ENCODE assay signal across 15 cellular contexts in the genomic region with DNA sequence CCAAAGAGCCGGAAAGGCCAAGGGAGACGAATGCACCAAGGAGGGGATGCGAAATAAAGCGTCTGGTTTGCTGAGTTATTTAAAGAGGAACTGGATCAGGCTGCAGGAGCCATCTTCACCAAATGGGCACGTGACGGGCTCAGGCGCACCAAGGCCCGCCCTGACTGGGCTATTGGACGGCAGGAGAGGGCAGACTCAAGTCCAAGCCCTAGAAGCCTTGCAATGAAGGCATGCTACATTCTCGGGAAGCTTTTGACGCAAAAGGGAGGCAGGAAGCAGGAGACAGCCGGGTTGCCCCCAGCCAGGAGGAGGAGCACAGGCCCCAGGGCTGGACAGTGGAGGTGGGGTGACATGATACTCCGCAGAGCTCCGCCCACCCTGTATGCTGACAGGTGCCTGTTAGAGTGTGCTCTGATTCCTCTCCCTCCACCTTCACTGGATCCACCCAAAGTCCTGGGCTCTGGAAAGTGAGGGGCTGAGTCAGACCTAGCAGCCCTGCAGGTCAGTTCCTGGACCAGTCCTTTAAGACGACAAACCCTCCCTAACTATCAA. TPM values are rescaled to one million over a fixed set of nuclear protein-coding genes. Genes with fewer than 3 reads are reported as not detected.
DNase-seq lines count a peak whose midpoint lies in the region; ATAC-seq and TF ChIP-seq lines count a peak whose summit lies in the region.
"Had no signal": no experiment of that assay in that cellular context is flagged by ENCODE, and none has a peak within 500 bp of the region (broad histone marks: within the 10 kb centered on the region; RNA-seq: fewer than 3 reads in every experiment).

No MANE protein-coding gene starts in this region.

- H3K9me2 ChIP-seq in GM23338 (ENCODE audit: insufficient read depth): no peaks in the 10 kb centered on the region

- no peak overlapping the region for H4K8ac ChIP-seq in mesenchymal stem cell (ENCODE audit: low read length)

- POLR2A ChIA-PET in activated B cell treated with CpG ODN at 0.5 μM for 24 hours (lab: Charles Lee): no interaction called here
- POLR2A ChIA-PET in activated CD8-positive, alpha-beta T cell treated with anti-CD3 and anti-CD28 coated beads for 36 hours (lab: Charles Lee): no interaction called here

- H3K27ac Mint-ChIP-seq in GM23338 (no peak overlapping the region), activated B cell treated with CpG ODN at 0.5 μM for 24 hours (peak overlapping the region; percentile 56)
- peak overlapping the region; percentile 81 for H3K27ac Mint-ChIP-seq in stimulated activated naive B cell treated with anti-CD40 and anti-IgM and Interleukin-4, amounts not matched to agents 10 μg/mL and 1 μg/mL and 100 μg/mL, for 72 hours
- H3K27ac Mint-ChIP-seq in activated CD8-positive, alpha-beta T cell treated with anti-CD3 and anti-CD28 coated beads for 36 hours: no peak overlapping the region
- H3K27ac Mint-ChIP-seq in activated CD8-positive, alpha-beta memory T cell treated with anti-CD3 and anti-CD28 coated beads, Interleukin-2, amount 10 ng/mL, durations not matched to agents 7 days and 5 days: no peak overlapping the region
- H3K27ac Mint-ChIP-seq: CD4-positive, alpha-beta T cell had no signal

- H3K23ac ChIP-seq in mesenchymal stem cell (ENCODE audit: low read length in 2 of 2): no peak overlapping the region

- DNase-seq in GM23338 (ENCODE audit: low spot score) (no peak), activated B cell treated with CpG ODN at 0.5 μM for 24 hours (no peak), mesenchymal stem cell (no peak)
- no peak for DNase-seq in stimulated activated naive B cell treated with anti-CD40 and anti-IgM and Interleukin-4, amounts not matched to agents 10 μg/mL and 1 μg/mL and 100 μg/mL, for 72 hours
- DNase-seq in stimulated activated CD4-positive, alpha-beta T cell treated with anti-CD3 and anti-CD28 coated beads, Interleukin-1b, Interleukin-23, amount 100 ng/mL, for 48 hours: no peak
- DNase-seq in activated CD8-positive, alpha-beta T cell treated with anti-CD3 and anti-CD28 coated beads for 36 hours: no peak
- DNase-seq in activated CD8-positive, alpha-beta memory T cell treated with anti-CD3 and anti-CD28 coated beads, Interleukin-2, amount 10 ng/mL, durations not matched to agents 7 days and 5 days: no peak
- DNase-seq: 8988T; C1 segment of cervical spinal cord; Calu3; CD4-positive, alpha-beta T cell; DMS 273 treated with DMSO at 0.1 percent for 48 hours; GM23248 had no signal

- H2BK5ac ChIP-seq in mesenchymal stem cell (ENCODE audit: low read depth, low read length, poor library complexity, severe bottlenecking): peak overlapping the region; percentile 20

- no peak overlapping the region for H3K4me3 Mint-ChIP-seq in GM23338
- H3K4me3 Mint-ChIP-seq in activated B cell treated with CpG ODN at 0.5 μM for 24 hours: no peak overlapping the region
- no peak overlapping the region for H3K4me3 Mint-ChIP-seq in stimulated activated naive B cell treated with anti-CD40 and anti-IgM and Interleukin-4, amounts not matched to agents 10 μg/mL and 1 μg/mL and 100 μg/mL, for 72 hours
- no peak overlapping the region for H3K4me3 Mint-ChIP-seq in activated CD8-positive, alpha-beta T cell treated with anti-CD3 and anti-CD28 coated beads for 36 hours
- H3K4me3 Mint-ChIP-seq in activated CD8-positive, alpha-beta memory T cell treated with anti-CD3 and anti-CD28 coated beads, Interleukin-2, amount 10 ng/mL, durations not matched to agents 7 days and 5 days: no peak overlapping the region
- H3K4me3 Mint-ChIP-seq: CD4-positive, alpha-beta T cell had no signal

- peak; percentile 56; the same call in 2 of the 3 replicates for ATAC-seq in GM23338
- ATAC-seq in activated B cell treated with CpG ODN at 0.5 μM for 24 hours (ENCODE audit: low read depth): no peak
- no peak for ATAC-seq in stimulated activated naive B cell treated with anti-CD40 and anti-IgM and Interleukin-4, amounts not matched to agents 10 μg/mL and 1 μg/mL and 100 μg/mL, for 72 hours (replicated peaks)
- no peak for ATAC-seq in activated CD8-positive, alpha-beta T cell treated with anti-CD3 and anti-CD28 coated beads for 36 hours
- no peak for ATAC-seq in activated CD8-positive, alpha-beta memory T cell treated with anti-CD3 and anti-CD28 coated beads, Interleukin-2, amount 10 ng/mL, durations not matched to agents 7 days and 5 days
- ATAC-seq: HepG2 had no signal

- WGBS in mesenchymal stem cell: 96% methylated on average over 15 of the region's 15 CpGs

- H4K91ac ChIP-seq in mesenchymal stem cell (ENCODE audit: low read length): no peak overlapping the region

- H3K9me3 Mint-ChIP-seq in GM23338: no peaks in the 10 kb centered on the region
- no peaks in the 10 kb centered on the region for H3K9me3 Mint-ChIP-seq in activated B cell treated with CpG ODN at 0.5 μM for 24 hours
- H3K9me3 Mint-ChIP-seq in stimulated activated naive B cell treated with anti-CD40 and anti-IgM and Interleukin-4, amounts not matched to agents 10 μg/mL and 1 μg/mL and 100 μg/mL, for 72 hours: no peaks in the 10 kb centered on the region
- no peaks in the 10 kb centered on the region for H3K9me3 Mint-ChIP-seq in activated CD8-positive, alpha-beta T cell treated with anti-CD3 and anti-CD28 coated beads for 36 hours
- H3K9me3 Mint-ChIP-seq in activated CD8-positive, alpha-beta memory T cell treated with anti-CD3 and anti-CD28 coated beads, Interleukin-2, amount 10 ng/mL, durations not matched to agents 7 days and 5 days (ENCODE audit: low read depth): no peaks in the 10 kb centered on the region
- H3K9me3 Mint-ChIP-seq: CD4-positive, alpha-beta T cell had no signal

- CTCF ChIA-PET in activated B cell treated with CpG ODN at 0.5 μM for 24 hours (lab: Charles Lee): no interaction called here
- CTCF ChIA-PET in activated CD8-positive, alpha-beta T cell treated with anti-CD3 and anti-CD28 coated beads for 36 hours (lab: Charles Lee): no interaction called here
- CTCF ChIA-PET in activated CD8-positive, alpha-beta memory T cell treated with anti-CD3 and anti-CD28 coated beads, Interleukin-2, amount 10 ng/mL, durations not matched to agents 7 days and 5 days (lab: Charles Lee): no interaction called here

- H3K18ac ChIP-seq in mesenchymal stem cell (ENCODE audit: low read depth in 1 of 2, low read length in 2 of 2): no peak overlapping the region

- H4K20me1 ChIP-seq in GM23338 (replicated peaks; ENCODE audit: insufficient read depth): 0 out of 2 replicates have a peak, but pooled peaks cover 5% of the 10 kb centered on the region

- H2BK15ac ChIP-seq in mesenchymal stem cell (ENCODE audit: low read depth, poor library complexity, severe bottlenecking): no peak overlapping the region

- H3K36me3 Mint-ChIP-seq in GM23338 (ENCODE audit: low read depth): no peaks in the 10 kb centered on the region; the same call in 1 of the 3 replicates
- peaks cover 85% of the 10 kb centered on the region for H3K36me3 Mint-ChIP-seq in activated B cell treated with CpG ODN at 0.5 μM for 24 hours (ENCODE audit: low read depth)
- peaks cover 67 to 83% of the 10 kb centered on the region in 2 donors for H3K36me3 Mint-ChIP-seq in stimulated activated naive B cell treated with anti-CD40 and anti-IgM and Interleukin-4, amounts not matched to agents 10 μg/mL and 1 μg/mL and 100 μg/mL, for 72 hours
- H3K36me3 Mint-ChIP-seq in activated CD8-positive, alpha-beta T cell treated with anti-CD3 and anti-CD28 coated beads for 36 hours (ENCODE audit: low read depth): peaks cover 4% of the 10 kb centered on the region
- no peaks in the 10 kb centered on the region for H3K36me3 Mint-ChIP-seq in activated CD8-positive, alpha-beta memory T cell treated with anti-CD3 and anti-CD28 coated beads, Interleukin-2, amount 10 ng/mL, durations not matched to agents 7 days and 5 days

- H3F3A ChIP-seq in GM23338 (replicated peaks; ENCODE audit: low read depth): no peaks in the 10 kb centered on the region

- intact Hi-C loops in activated B cell treated with CpG ODN at 0.5 μM for 24 hours (cut with micrococcal nuclease): no loop called here
- intact Hi-C loops in activated CD8-positive, alpha-beta T cell treated with anti-CD3 and anti-CD28 coated beads for 36 hours (cut with micrococcal nuclease): no loop called here

- no peak overlapping the region for H3K9ac ChIP-seq in mesenchymal stem cell (ENCODE audit: low read length)
- H3K9ac ChIP-seq: GM23248 had no signal

- H3K9me3 ChIP-seq in mesenchymal stem cell (ENCODE audit: control insufficient read depth, low read length): no peaks in the 10 kb centered on the region
- H3K9me3 ChIP-seq: HAP-1 had no signal

- no peak overlapping the region for H3K4ac ChIP-seq in mesenchymal stem cell (ENCODE audit: low read depth in 1 of 2, low read length in 2 of 2)

- H3K4me3 ChIP-seq in GM23338 (no peak overlapping the region), mesenchymal stem cell (ENCODE audit: insufficient read depth in 1 of 2, low read depth in 1 of 2, low read length in 2 of 2) (no peak overlapping the region)
- H3K4me3 ChIP-seq: GM23248, HAP-1 had no signal

- no peak overlapping the region for H2AK5ac ChIP-seq in mesenchymal stem cell (ENCODE audit: low read length, severe bottlenecking)

- no peak overlapping the region for H3K14ac ChIP-seq in mesenchymal stem cell (ENCODE audit: low read length in 2 of 2)

- no peak overlapping the region for H3K4me2 ChIP-seq in GM23338
- no peak overlapping the region for H3K4me2 ChIP-seq in mesenchymal stem cell (ENCODE audit: low read length, poor library complexity, severe bottlenecking)

- no peak for TF ChIP-seq CTCF in GM23338 (conservative IDR thresholded peaks at IDR 0.05; ENCODE audit: low read depth in 2 of 2)
- no peak for TF ChIP-seq CTCF in activated B cell treated with CpG ODN at 0.5 μM for 24 hours (IDR thresholded peaks at IDR 0.05)
- no peak for TF ChIP-seq CTCF in activated CD8-positive, alpha-beta T cell treated with anti-CD3 and anti-CD28 coated beads for 36 hours (IDR thresholded peaks at IDR 0.05)

- no peaks in the 10 kb centered on the region for H3K36me3 ChIP-seq in GM23338 (ENCODE audit: insufficient read depth)
- peaks cover 63 to 88% of the 10 kb centered on the region in 2 experiments for H3K36me3 ChIP-seq in mesenchymal stem cell (ENCODE audit: control insufficient read depth in 1 of 2, insufficient read depth in 2 of 2, low read depth in 1 of 2, low read length in 2 of 2)

- H3K4me1 ChIP-seq in GM23338 (ENCODE audit: insufficient read depth): no peaks in the 10 kb centered on the region
- H3K4me1 ChIP-seq in mesenchymal stem cell (ENCODE audit: control insufficient read depth, insufficient read depth, low read depth, low read length): no peaks in the 10 kb centered on the region
- H3K4me1 ChIP-seq: HAP-1 had no signal

- peaks cover 7% of the 10 kb centered on the region for H3K27me3 Mint-ChIP-seq in GM23338 (ENCODE audit: insufficient read depth, low read depth, poor library complexity)
- H3K27me3 Mint-ChIP-seq in activated B cell treated with CpG ODN at 0.5 μM for 24 hours: no peaks in the 10 kb centered on the region
- no peaks in the 10 kb centered on the region for H3K27me3 Mint-ChIP-seq in stimulated activated naive B cell treated with anti-CD40 and anti-IgM and Interleukin-4, amounts not matched to agents 10 μg/mL and 1 μg/mL and 100 μg/mL, for 72 hours
- H3K27me3 Mint-ChIP-seq in activated CD8-positive, alpha-beta T cell treated with anti-CD3 and anti-CD28 coated beads for 36 hours: no peaks in the 10 kb centered on the region
- H3K27me3 Mint-ChIP-seq in activated CD8-positive, alpha-beta memory T cell treated with anti-CD3 and anti-CD28 coated beads, Interleukin-2, amount 10 ng/mL, durations not matched to agents 7 days and 5 days: no peaks in the 10 kb centered on the region
- H3K27me3 Mint-ChIP-seq: CD4-positive, alpha-beta T cell had no signal

- no peak overlapping the region for H2BK12ac ChIP-seq in mesenchymal stem cell (ENCODE audit: low read length in 2 of 2)

- no peaks in the 10 kb centered on the region for H3K79me2 ChIP-seq in GM23338 (replicated peaks; ENCODE audit: insufficient read depth)

- H3K27ac ChIP-seq in GM23338 (ENCODE audit: low read depth) (no peak overlapping the region), mesenchymal stem cell (ENCODE audit: low read length, poor library complexity, severe bottlenecking) (no peak overlapping the region)
- H3K27ac ChIP-seq: GM23248 had no signal

- H3K4me1 Mint-ChIP-seq in GM23338 (peaks cover 5% of the 10 kb centered on the region; the same call in 2 of the 3 replicates), activated B cell treated with CpG ODN at 0.5 μM for 24 hours (no peaks in the 10 kb centered on the region)
- peaks cover 25 to 49% of the 10 kb centered on the region in 2 donors for H3K4me1 Mint-ChIP-seq in stimulated activated naive B cell treated with anti-CD40 and anti-IgM and Interleukin-4, amounts not matched to agents 10 μg/mL and 1 μg/mL and 100 μg/mL, for 72 hours
- H3K4me1 Mint-ChIP-seq in activated CD8-positive, alpha-beta T cell treated with anti-CD3 and anti-CD28 coated beads for 36 hours (ENCODE audit: low read depth): peaks cover 5% of the 10 kb centered on the region
- no peaks in the 10 kb centered on the region for H3K4me1 Mint-ChIP-seq in activated CD8-positive, alpha-beta memory T cell treated with anti-CD3 and anti-CD28 coated beads, Interleukin-2, amount 10 ng/mL, durations not matched to agents 7 days and 5 days

- no peak overlapping the region for H2BK120ac ChIP-seq in mesenchymal stem cell (ENCODE audit: low read depth, low read length)

- H3K27me3 ChIP-seq in GM23338 (ENCODE audit: insufficient read depth) (no peaks in the 10 kb centered on the region), mesenchymal stem cell (ENCODE audit: control insufficient read depth in 1 of 2, insufficient read depth in 1 of 2, low read length in 2 of 2) (no peaks in the 10 kb centered on the region)

- peaks cover 38% of the 10 kb centered on the region for H3K79me1 ChIP-seq in mesenchymal stem cell (replicated peaks; ENCODE audit: low read length, poor library complexity, severe bottlenecking)

- no peak overlapping the region for H2AFZ ChIP-seq in GM23338
- H2AFZ ChIP-seq in mesenchymal stem cell (ENCODE audit: low read depth, low read length): no peak overlapping the region
- H2AFZ ChIP-seq: GM23248 had no signal

RNA-seq across cellular contexts. Expression of a gene that starts 41.5 kb away (rescaled TPM):
- total RNA-seq in GM23338 (2014; rRNA removed; shearing (Covaris generic)): 62.3 and 125 TPM in 2 replicates
- 63.4 and 65.1 TPM in 2 replicates for polyA plus RNA-seq in GM23338 (2016; fragmentation: Nextera tagmentation; extraction: Ambion mirVana)
- 78.9 and 81.4 TPM in 2 replicates for total RNA-seq in activated B cell treated with CpG ODN at 0.5 μM for 24 hours
- polyA plus RNA-seq in mesenchymal stem cell (2013, experiment 1 of 2): 25.7 TPM
- polyA plus RNA-seq in mesenchymal stem cell (2013, experiment 2 of 2): 25.8 TPM
- 10 to 100 TPM; 16.3 to 19.9 TPM for total RNA-seq in activated CD8-positive, alpha-beta T cell treated with anti-CD3 and anti-CD28 coated beads for 36 hours
- 10 to 100 TPM; 16.4 to 29.2 TPM for total RNA-seq in activated CD8-positive, alpha-beta memory T cell treated with anti-CD3 and anti-CD28 coated beads, Interleukin-2, amount 10 ng/mL, durations not matched to agents 7 days and 5 days

Comparison
In these comparisons a context has a peak if more than half of its experiments do, and no peak if none do; other contexts are left out.
1. H3K27ac Mint-ChIP-seq: peak in activated B cell treated with CpG ODN at 0.5 μM for 24 hours (single experiment) and stimulated activated naive B cell treated with anti-CD40 and anti-IgM and Interleukin-4, amounts not matched to agents 10 μg/mL and 1 μg/mL and 100 μg/mL, for 72 hours (single experiment); none in GM23338 (single experiment), activated CD8-positive, alpha-beta T cell treated with anti-CD3 and anti-CD28 coated beads for 36 hours (single experiment) and activated CD8-positive, alpha-beta memory T cell treated with anti-CD3 and anti-CD28 coated beads, Interleukin-2, amount 10 ng/mL, durations not matched to agents 7 days and 5 days (single experiment).